9 cellular contexts compared by ENCODE assay signal in genomic region chr10:77636286-77636966, GRCh38. TPM values are rescaled to one million over a fixed set of nuclear protein-coding genes. Genes with fewer than 3 reads are reported as not detected.
A peak's percentile ranks its signal among the peaks of the same experiment; 100 is the strongest.
DNase-seq lines count a peak whose midpoint lies in the region; ATAC-seq, FAIRE-seq and TF ChIP-seq lines count a peak whose summit lies in the region.
"Had no signal": no experiment of that assay in that cellular context is flagged by ENCODE, and none has a peak within 500 bp of the region (broad histone marks: within the 10 kb centered on the region; RNA-seq: fewer than 3 reads in every experiment).

No MANE protein-coding gene starts in this region.

- H3K27me3 ChIP-seq in neural cell (ENCODE audit: insufficient read depth, low read depth, low read length) = peaks cover 35% of the 10 kb centered on the region

- peak overlapping the region; percentile 57 to 80 for H3K4me3 Mint-ChIP-seq in effector memory CD8-positive, alpha-beta T cell
- H3K4me3 Mint-ChIP-seq in activated CD8-positive, alpha-beta memory T cell treated with anti-CD3 and anti-CD28 coated beads, Interleukin-2, amount 10 ng/mL, durations not matched to agents 7 days and 5 days = no peak overlapping the region

- peak overlapping the region; percentile 84 for H3K27ac ChIP-seq in neural cell (ENCODE audit: low read length)

- TF ChIP-seq EP300 in neural cell (conservative IDR thresholded peaks at IDR 0.05; ENCODE audit: poor library complexity, severe bottlenecking) = no peak

- DNase-seq in AG09309 (ENCODE audit: low read depth) (no peak), LNCaP clone FGC (ENCODE audit: low read depth) (no peak), GM12891 (ENCODE audit: insufficient read length, low spot score) (no peak)
- DNase-seq in effector memory CD8-positive, alpha-beta T cell = no peak
- no peak for DNase-seq in activated CD8-positive, alpha-beta memory T cell treated with anti-CD3 and anti-CD28 coated beads, Interleukin-2, amount 10 ng/mL, durations not matched to agents 7 days and 5 days

- H3K27ac Mint-ChIP-seq in effector memory CD8-positive, alpha-beta T cell = no peak overlapping the region
- H3K27ac Mint-ChIP-seq in activated CD8-positive, alpha-beta memory T cell treated with anti-CD3 and anti-CD28 coated beads, Interleukin-2, amount 10 ng/mL, durations not matched to agents 7 days and 5 days = no peak overlapping the region
- H3K27ac Mint-ChIP-seq: T-helper 1 cell treated with Interleukin-12 subunit alpha and Interleukin-12 subunit beta and Interleukin-4 antibody, amounts not matched to agents 30 μg/mL and 1 μg/mL, for 36 hours had no signal

- H3K4me3 ChIP-seq in AG09309 (ENCODE audit: control insufficient read depth, low read depth, low read length) = peak overlapping the region; percentile 79
- H3K4me3 ChIP-seq in LNCaP clone FGC (ENCODE audit: low read depth, low read length) = peak overlapping the region; percentile 73
- peak overlapping the region; percentile 99 for H3K4me3 ChIP-seq in neural cell (ENCODE audit: low read length)

- H3F3A ChIP-seq in neural cell (ENCODE audit: insufficient read depth, low read length, poor library complexity, severe bottlenecking) = peaks cover 3% of the 10 kb centered on the region

- peak; percentile 24 for TF ChIP-seq CTCF in AG09309 (IDR thresholded peaks at IDR 0.05; ENCODE audit: control insufficient read depth, insufficient read depth, low read depth, low read length, missing control alignments)
- TF ChIP-seq CTCF in LNCaP clone FGC (IDR thresholded peaks at IDR 0.05; ENCODE audit: control insufficient read depth, extremely low read depth, insufficient read depth) = no peak
- TF ChIP-seq CTCF in neural cell (IDR thresholded peaks at IDR 0.05; ENCODE audit: poor library complexity, severe bottlenecking) = no peak

- no peaks in the 10 kb centered on the region for H3K9me3 ChIP-seq in neural cell (ENCODE audit: low read length)

- peak overlapping the region; percentile 87 for H3K4me2 ChIP-seq in neural cell (ENCODE audit: low read length)

- no peaks in the 10 kb centered on the region for H3K9me2 ChIP-seq in neural cell (ENCODE audit: insufficient read depth, low read length)

- TF ChIP-seq RAD21 in neural cell (conservative IDR thresholded peaks at IDR 0.05) = no peak

- no peak for ATAC-seq in effector memory CD8-positive, alpha-beta T cell (replicated peaks)
- ATAC-seq in activated CD8-positive, alpha-beta memory T cell treated with anti-CD3 and anti-CD28 coated beads, Interleukin-2, amount 10 ng/mL, durations not matched to agents 7 days and 5 days = no peak
- ATAC-seq in HG03097 (IDR thresholded peaks at IDR 0.05; ENCODE audit: low FRiP score, unreplicated experiment) = no peak
- ATAC-seq in GM21423 (IDR thresholded peaks at IDR 0.05; ENCODE audit: unreplicated experiment) = no peak

- peaks cover 5% of the 10 kb centered on the region for H3K36me3 ChIP-seq in neural cell (ENCODE audit: insufficient read depth, low read length)

- H3K79me2 ChIP-seq in neural cell (replicated peaks; ENCODE audit: insufficient read depth, low read length) = peaks cover 31% of the 10 kb centered on the region

- CTCF ChIA-PET in activated CD8-positive, alpha-beta memory T cell treated with anti-CD3 and anti-CD28 coated beads, Interleukin-2, amount 10 ng/mL, durations not matched to agents 7 days and 5 days (lab: Charles Lee) = no interaction called here

- TF ChIP-seq POLR2A in GM12891 (IDR thresholded peaks at IDR 0.05; ENCODE audit: low read depth, low read length) = no peak

- H2AFZ ChIP-seq in neural cell (ENCODE audit: low read depth, low read length) = peak overlapping the region; percentile 69

- no peaks in the 10 kb centered on the region for H4K20me1 ChIP-seq in neural cell (ENCODE audit: insufficient read depth)

- peaks cover 2 to 3% of the 10 kb centered on the region in 2 donors for H3K4me1 Mint-ChIP-seq in effector memory CD8-positive, alpha-beta T cell (ENCODE audit: low read depth in 2 of 2)
- H3K4me1 Mint-ChIP-seq in activated CD8-positive, alpha-beta memory T cell treated with anti-CD3 and anti-CD28 coated beads, Interleukin-2, amount 10 ng/mL, durations not matched to agents 7 days and 5 days = peaks cover 2% of the 10 kb centered on the region

- H3K9ac ChIP-seq in neural cell (ENCODE audit: low read length) = peak overlapping the region; percentile 96

- FAIRE-seq in GM12891 (lab: Jason Lieb, UNC) = no peak

- peaks cover 65 to 95% of the 10 kb centered on the region in 2 donors for H3K27me3 Mint-ChIP-seq in effector memory CD8-positive, alpha-beta T cell
- peaks cover 69% of the 10 kb centered on the region for H3K27me3 Mint-ChIP-seq in activated CD8-positive, alpha-beta memory T cell treated with anti-CD3 and anti-CD28 coated beads, Interleukin-2, amount 10 ng/mL, durations not matched to agents 7 days and 5 days

- no peaks in the 10 kb centered on the region for H3K36me3 Mint-ChIP-seq in effector memory CD8-positive, alpha-beta T cell (ENCODE audit: insufficient read depth)
- no peaks in the 10 kb centered on the region for H3K36me3 Mint-ChIP-seq in activated CD8-positive, alpha-beta memory T cell treated with anti-CD3 and anti-CD28 coated beads, Interleukin-2, amount 10 ng/mL, durations not matched to agents 7 days and 5 days

- H3K9me3 Mint-ChIP-seq in effector memory CD8-positive, alpha-beta T cell = no peaks in the 10 kb centered on the region
- H3K9me3 Mint-ChIP-seq in activated CD8-positive, alpha-beta memory T cell treated with anti-CD3 and anti-CD28 coated beads, Interleukin-2, amount 10 ng/mL, durations not matched to agents 7 days and 5 days (ENCODE audit: low read depth) = no peaks in the 10 kb centered on the region
- H3K9me3 Mint-ChIP-seq: T-helper 1 cell treated with Interleukin-12 subunit alpha and Interleukin-12 subunit beta and Interleukin-4 antibody, amounts not matched to agents 30 μg/mL and 1 μg/mL, for 36 hours had no signal

TF ChIP-seq in neural cell, 6 proteins besides CTCF, POLR2A, EP300 and RAD21 (continues in another document):
- TF ChIP-seq, protein P1, sequence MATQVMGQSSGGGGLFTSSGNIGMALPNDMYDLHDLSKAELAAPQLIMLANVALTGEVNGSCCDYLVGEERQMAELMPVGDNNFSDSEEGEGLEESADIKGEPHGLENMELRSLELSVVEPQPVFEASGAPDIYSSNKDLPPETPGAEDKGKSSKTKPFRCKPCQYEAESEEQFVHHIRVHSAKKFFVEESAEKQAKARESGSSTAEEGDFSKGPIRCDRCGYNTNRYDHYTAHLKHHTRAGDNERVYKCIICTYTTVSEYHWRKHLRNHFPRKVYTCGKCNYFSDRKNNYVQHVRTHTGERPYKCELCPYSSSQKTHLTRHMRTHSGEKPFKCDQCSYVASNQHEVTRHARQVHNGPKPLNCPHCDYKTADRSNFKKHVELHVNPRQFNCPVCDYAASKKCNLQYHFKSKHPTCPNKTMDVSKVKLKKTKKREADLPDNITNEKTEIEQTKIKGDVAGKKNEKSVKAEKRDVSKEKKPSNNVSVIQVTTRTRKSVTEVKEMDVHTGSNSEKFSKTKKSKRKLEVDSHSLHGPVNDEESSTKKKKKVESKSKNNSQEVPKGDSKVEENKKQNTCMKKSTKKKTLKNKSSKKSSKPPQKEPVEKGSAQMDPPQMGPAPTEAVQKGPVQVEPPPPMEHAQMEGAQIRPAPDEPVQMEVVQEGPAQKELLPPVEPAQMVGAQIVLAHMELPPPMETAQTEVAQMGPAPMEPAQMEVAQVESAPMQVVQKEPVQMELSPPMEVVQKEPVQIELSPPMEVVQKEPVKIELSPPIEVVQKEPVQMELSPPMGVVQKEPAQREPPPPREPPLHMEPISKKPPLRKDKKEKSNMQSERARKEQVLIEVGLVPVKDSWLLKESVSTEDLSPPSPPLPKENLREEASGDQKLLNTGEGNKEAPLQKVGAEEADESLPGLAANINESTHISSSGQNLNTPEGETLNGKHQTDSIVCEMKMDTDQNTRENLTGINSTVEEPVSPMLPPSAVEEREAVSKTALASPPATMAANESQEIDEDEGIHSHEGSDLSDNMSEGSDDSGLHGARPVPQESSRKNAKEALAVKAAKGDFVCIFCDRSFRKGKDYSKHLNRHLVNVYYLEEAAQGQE (IDR thresholded peaks at IDR 0.05; ENCODE audit: borderline replicate concordance) = no peak
- TF ChIP-seq MXI1 (conservative IDR thresholded peaks at IDR 0.05; ENCODE audit: poor library complexity, severe bottlenecking) = no peak
- TF ChIP-seq SMC3 (conservative IDR thresholded peaks at IDR 0.05; ENCODE audit: poor library complexity) = no peak
- TF ChIP-seq TAF1 (IDR thresholded peaks at IDR 0.05; ENCODE audit: low read depth) = no peak

TF ChIP-seq in GM12891, 5 proteins besides CTCF, POLR2A, EP300 and RAD21:
- no peak for TF ChIP-seq TAF1 (IDR thresholded peaks at IDR 0.05; ENCODE audit: low read depth, low read length)

RNA-seq across cellular contexts. Expression of gene KCNMA1, which starts 1.2 kb away (rescaled TPM):
- 60.8 and 62.4 TPM in 2 replicates for polyA plus RNA-seq in neural cell
- 133 and 171 TPM in 2 replicates for polyA minus RNA-seq in neural cell
- total RNA-seq in activated CD8-positive, alpha-beta memory T cell treated with anti-CD3 and anti-CD28 coated beads, Interleukin-2, amount 10 ng/mL, durations not matched to agents 7 days and 5 days = 1 to 10 TPM in 1 of 2 experiments, under 1 TPM in 1; 0.55 to 1.5 TPM
- polyA plus RNA-seq in GM12891 (2012; ENCODE audit: low read depth, missing spikeins) = 0.42 TPM
